1 cellular context compared by ENCODE assay signal in the genomic region with DNA sequence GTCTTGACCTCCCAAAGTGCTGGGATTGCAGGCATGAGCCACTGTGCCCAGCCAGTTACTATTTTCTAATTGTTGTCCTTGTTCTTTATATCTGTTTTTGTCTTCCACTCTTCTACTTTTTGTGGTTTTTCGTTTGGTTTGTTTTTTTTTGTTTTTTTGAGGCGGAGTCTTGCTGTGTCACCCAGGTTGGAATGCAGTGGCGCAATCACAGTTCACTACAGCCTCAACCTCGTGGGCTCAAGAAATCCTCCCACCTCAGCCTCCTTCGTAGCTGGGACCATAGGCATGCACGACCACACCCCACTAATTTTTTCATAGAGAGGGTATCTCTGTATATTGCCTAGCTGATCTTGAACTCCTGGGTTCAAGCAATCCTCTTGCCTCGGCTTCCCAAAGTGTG.
TF ChIP-seq lines count a peak whose summit lies in the region.

No MANE protein-coding gene starts in this region.

TF ChIP-seq in K562, 482 proteins besides CTCF, POLR2A, EP300 and RAD21 (continued from another document):
- TF ChIP-seq, protein P1, sequence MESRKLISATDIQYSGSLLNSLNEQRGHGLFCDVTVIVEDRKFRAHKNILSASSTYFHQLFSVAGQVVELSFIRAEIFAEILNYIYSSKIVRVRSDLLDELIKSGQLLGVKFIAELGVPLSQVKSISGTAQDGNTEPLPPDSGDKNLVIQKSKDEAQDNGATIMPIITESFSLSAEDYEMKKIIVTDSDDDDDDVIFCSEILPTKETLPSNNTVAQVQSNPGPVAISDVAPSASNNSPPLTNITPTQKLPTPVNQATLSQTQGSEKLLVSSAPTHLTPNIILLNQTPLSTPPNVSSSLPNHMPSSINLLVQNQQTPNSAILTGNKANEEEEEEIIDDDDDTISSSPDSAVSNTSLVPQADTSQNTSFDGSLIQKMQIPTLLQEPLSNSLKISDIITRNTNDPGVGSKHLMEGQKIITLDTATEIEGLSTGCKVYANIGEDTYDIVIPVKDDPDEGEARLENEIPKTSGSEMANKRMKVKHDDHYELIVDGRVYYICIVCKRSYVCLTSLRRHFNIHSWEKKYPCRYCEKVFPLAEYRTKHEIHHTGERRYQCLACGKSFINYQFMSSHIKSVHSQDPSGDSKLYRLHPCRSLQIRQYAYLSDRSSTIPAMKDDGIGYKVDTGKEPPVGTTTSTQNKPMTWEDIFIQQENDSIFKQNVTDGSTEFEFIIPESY (CRISPR knock-in tag; IDR thresholded peaks at IDR 0.05): 0 out of 2 replicates have a peak, but pooled peaks have one; percentile 35
- no peak for TF ChIP-seq KLF16 (IDR thresholded peaks at IDR 0.05)
- no peak for TF ChIP-seq LEF1 (IDR thresholded peaks at IDR 0.05)
- no peak for TF ChIP-seq HMG20A (CRISPR knock-in tag; conservative IDR thresholded peaks at IDR 0.05)
- TF ChIP-seq, protein P2, sequence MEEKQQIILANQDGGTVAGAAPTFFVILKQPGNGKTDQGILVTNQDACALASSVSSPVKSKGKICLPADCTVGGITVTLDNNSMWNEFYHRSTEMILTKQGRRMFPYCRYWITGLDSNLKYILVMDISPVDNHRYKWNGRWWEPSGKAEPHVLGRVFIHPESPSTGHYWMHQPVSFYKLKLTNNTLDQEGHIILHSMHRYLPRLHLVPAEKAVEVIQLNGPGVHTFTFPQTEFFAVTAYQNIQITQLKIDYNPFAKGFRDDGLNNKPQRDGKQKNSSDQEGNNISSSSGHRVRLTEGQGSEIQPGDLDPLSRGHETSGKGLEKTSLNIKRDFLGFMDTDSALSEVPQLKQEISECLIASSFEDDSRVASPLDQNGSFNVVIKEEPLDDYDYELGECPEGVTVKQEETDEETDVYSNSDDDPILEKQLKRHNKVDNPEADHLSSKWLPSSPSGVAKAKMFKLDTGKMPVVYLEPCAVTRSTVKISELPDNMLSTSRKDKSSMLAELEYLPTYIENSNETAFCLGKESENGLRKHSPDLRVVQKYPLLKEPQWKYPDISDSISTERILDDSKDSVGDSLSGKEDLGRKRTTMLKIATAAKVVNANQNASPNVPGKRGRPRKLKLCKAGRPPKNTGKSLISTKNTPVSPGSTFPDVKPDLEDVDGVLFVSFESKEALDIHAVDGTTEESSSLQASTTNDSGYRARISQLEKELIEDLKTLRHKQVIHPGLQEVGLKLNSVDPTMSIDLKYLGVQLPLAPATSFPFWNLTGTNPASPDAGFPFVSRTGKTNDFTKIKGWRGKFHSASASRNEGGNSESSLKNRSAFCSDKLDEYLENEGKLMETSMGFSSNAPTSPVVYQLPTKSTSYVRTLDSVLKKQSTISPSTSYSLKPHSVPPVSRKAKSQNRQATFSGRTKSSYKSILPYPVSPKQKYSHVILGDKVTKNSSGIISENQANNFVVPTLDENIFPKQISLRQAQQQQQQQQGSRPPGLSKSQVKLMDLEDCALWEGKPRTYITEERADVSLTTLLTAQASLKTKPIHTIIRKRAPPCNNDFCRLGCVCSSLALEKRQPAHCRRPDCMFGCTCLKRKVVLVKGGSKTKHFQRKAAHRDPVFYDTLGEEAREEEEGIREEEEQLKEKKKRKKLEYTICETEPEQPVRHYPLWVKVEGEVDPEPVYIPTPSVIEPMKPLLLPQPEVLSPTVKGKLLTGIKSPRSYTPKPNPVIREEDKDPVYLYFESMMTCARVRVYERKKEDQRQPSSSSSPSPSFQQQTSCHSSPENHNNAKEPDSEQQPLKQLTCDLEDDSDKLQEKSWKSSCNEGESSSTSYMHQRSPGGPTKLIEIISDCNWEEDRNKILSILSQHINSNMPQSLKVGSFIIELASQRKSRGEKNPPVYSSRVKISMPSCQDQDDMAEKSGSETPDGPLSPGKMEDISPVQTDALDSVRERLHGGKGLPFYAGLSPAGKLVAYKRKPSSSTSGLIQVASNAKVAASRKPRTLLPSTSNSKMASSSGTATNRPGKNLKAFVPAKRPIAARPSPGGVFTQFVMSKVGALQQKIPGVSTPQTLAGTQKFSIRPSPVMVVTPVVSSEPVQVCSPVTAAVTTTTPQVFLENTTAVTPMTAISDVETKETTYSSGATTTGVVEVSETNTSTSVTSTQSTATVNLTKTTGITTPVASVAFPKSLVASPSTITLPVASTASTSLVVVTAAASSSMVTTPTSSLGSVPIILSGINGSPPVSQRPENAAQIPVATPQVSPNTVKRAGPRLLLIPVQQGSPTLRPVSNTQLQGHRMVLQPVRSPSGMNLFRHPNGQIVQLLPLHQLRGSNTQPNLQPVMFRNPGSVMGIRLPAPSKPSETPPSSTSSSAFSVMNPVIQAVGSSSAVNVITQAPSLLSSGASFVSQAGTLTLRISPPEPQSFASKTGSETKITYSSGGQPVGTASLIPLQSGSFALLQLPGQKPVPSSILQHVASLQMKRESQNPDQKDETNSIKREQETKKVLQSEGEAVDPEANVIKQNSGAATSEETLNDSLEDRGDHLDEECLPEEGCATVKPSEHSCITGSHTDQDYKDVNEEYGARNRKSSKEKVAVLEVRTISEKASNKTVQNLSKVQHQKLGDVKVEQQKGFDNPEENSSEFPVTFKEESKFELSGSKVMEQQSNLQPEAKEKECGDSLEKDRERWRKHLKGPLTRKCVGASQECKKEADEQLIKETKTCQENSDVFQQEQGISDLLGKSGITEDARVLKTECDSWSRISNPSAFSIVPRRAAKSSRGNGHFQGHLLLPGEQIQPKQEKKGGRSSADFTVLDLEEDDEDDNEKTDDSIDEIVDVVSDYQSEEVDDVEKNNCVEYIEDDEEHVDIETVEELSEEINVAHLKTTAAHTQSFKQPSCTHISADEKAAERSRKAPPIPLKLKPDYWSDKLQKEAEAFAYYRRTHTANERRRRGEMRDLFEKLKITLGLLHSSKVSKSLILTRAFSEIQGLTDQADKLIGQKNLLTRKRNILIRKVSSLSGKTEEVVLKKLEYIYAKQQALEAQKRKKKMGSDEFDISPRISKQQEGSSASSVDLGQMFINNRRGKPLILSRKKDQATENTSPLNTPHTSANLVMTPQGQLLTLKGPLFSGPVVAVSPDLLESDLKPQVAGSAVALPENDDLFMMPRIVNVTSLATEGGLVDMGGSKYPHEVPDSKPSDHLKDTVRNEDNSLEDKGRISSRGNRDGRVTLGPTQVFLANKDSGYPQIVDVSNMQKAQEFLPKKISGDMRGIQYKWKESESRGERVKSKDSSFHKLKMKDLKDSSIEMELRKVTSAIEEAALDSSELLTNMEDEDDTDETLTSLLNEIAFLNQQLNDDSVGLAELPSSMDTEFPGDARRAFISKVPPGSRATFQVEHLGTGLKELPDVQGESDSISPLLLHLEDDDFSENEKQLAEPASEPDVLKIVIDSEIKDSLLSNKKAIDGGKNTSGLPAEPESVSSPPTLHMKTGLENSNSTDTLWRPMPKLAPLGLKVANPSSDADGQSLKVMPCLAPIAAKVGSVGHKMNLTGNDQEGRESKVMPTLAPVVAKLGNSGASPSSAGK (IDR thresholded peaks at IDR 0.05): no peak
